In genomic region chr9:96183751-96184150, GRCh38 we compare ENCODE assay signal across 33 cellular contexts.
"Had no signal": no experiment of that assay in that cellular context is flagged by ENCODE, and none has a peak within 500 bp of the region (broad histone marks: within the 10 kb centered on the region; RNA-seq: fewer than 3 reads in every experiment).

No MANE protein-coding gene starts in this region.

- H3K4me2 ChIP-seq: PC-9 had no signal

- ATAC-seq: activated CD8-positive, alpha-beta memory T cell treated with anti-CD3 and anti-CD28 coated beads, Interleukin-2, amount 10 ng/mL, durations not matched to agents 7 days and 5 days; activated naive CD8-positive, alpha-beta T cell treated with anti-CD3 and anti-CD28 coated beads, Interleukin-2, amount 50 U/mL, for 24 hours; K562; Right ventricle myocardium inferior; SK-N-SH treated with all-trans-retinoic acid at 6 μM for 48 hours had no signal

- H3K36me3 ChIP-seq: WERI-Rb-1 had no signal

- H3K4me3 ChIP-seq: K562, PC-9 had no signal

- H3K27ac Mint-ChIP-seq: activated CD4-positive, alpha-beta memory T cell treated with anti-CD3 and anti-CD28 coated beads, Interleukin-2, amount 10 ng/mL, durations not matched to agents 7 days and 5 days; activated CD8-positive, alpha-beta memory T cell treated with anti-CD3 and anti-CD28 coated beads, Interleukin-2, amount 10 ng/mL, durations not matched to agents 7 days and 5 days; activated naive CD4-positive, alpha-beta T cell treated with anti-CD3 and anti-CD28 coated beads, Interleukin-2, amount 10 ng/mL, durations not matched to agents 7 days and 5 days; activated naive CD8-positive, alpha-beta T cell; activated naive CD8-positive, alpha-beta T cell treated with anti-CD3 and anti-CD28 coated beads, Interleukin-2, amount 50 U/mL, for 24 hours; brain had no signal

- H3K36me3 Mint-ChIP-seq: activated CD8-positive, alpha-beta memory T cell treated with anti-CD3 and anti-CD28 coated beads, Interleukin-2, amount 10 ng/mL, durations not matched to agents 7 days and 5 days; activated naive CD4-positive, alpha-beta T cell treated with anti-CD3 and anti-CD28 coated beads, Interleukin-2, amount 10 ng/mL, durations not matched to agents 7 days and 5 days; brain had no signal

- H3K27ac ChIP-seq: PC-9, RWPE1, WERI-Rb-1 had no signal

- DNase-seq: activated CD4-positive, alpha-beta memory T cell treated with anti-CD3 and anti-CD28 coated beads, Interleukin-2, amount 10 ng/mL, durations not matched to agents 7 days and 5 days; activated CD4-positive, alpha-beta T cell treated with anti-CD3 and anti-CD28 coated beads for 1 hour; activated CD4-positive, alpha-beta T cell treated with anti-CD3 and anti-CD28 coated beads for 48 hours; activated CD4-positive, CD25-positive, alpha-beta regulatory T cell; activated CD8-positive, alpha-beta memory T cell treated with anti-CD3 and anti-CD28 coated beads for 24 hours; activated CD8-positive, alpha-beta memory T cell treated with anti-CD3 and anti-CD28 coated beads, Interleukin-2, amount 10 ng/mL, durations not matched to agents 7 days and 5 days; activated CD8-positive, alpha-beta memory T cell treated with anti-CD3 and anti-CD28 coated beads, Interleukin-2, amount 50 U/mL, for 48 hours; activated effector memory CD4-positive, alpha-beta T cell treated with Interleukin-2 at 50 U/mL for 16 hours; activated naive CD4-positive, alpha-beta T cell treated with anti-CD3 and anti-CD28 coated beads, Interleukin-2, amount 10 ng/mL, durations not matched to agents 7 days and 5 days; activated naive CD8-positive, alpha-beta T cell treated with anti-CD3 and anti-CD28 coated beads, Interleukin-2, amount 50 U/mL, for 24 hours; activated T-cell treated with anti-CD3 and anti-CD28 coated beads, Interleukin-2, amount 50 U/mL, for 48 hours; anterior cingulate cortex; caudate nucleus; cerebellar nuclear complex; NCI-H1092 treated with DMSO at 0.1 percent for 48 hours; NCI-H1436; NCI-H1694; NCI-H1930; NCI-H2107; NCI-H345; NCI-H69; PC-9; SIG-M5; T-helper 1 cell; T-helper 2 cell; T1000; WERI-Rb-1 had no signal

- H2AFZ ChIP-seq: PC-9 had no signal

- H3K4me1 Mint-ChIP-seq: activated CD4-positive, alpha-beta memory T cell treated with anti-CD3 and anti-CD28 coated beads, Interleukin-2, amount 10 ng/mL, durations not matched to agents 7 days and 5 days; activated naive CD4-positive, alpha-beta T cell treated with anti-CD3 and anti-CD28 coated beads, Interleukin-2, amount 10 ng/mL, durations not matched to agents 7 days and 5 days; activated naive CD8-positive, alpha-beta T cell treated with anti-CD3 and anti-CD28 coated beads, Interleukin-2, amount 50 U/mL, for 24 hours had no signal

- H3K4me3 Mint-ChIP-seq: activated CD4-positive, alpha-beta memory T cell treated with anti-CD3 and anti-CD28 coated beads, Interleukin-2, amount 10 ng/mL, durations not matched to agents 7 days and 5 days; activated CD8-positive, alpha-beta memory T cell treated with anti-CD3 and anti-CD28 coated beads, Interleukin-2, amount 10 ng/mL, durations not matched to agents 7 days and 5 days; activated naive CD4-positive, alpha-beta T cell treated with anti-CD3 and anti-CD28 coated beads, Interleukin-2, amount 10 ng/mL, durations not matched to agents 7 days and 5 days; activated naive CD8-positive, alpha-beta T cell; activated naive CD8-positive, alpha-beta T cell treated with anti-CD3 and anti-CD28 coated beads, Interleukin-2, amount 50 U/mL, for 24 hours; brain had no signal

- H3K9me3 Mint-ChIP-seq: activated CD4-positive, alpha-beta memory T cell treated with anti-CD3 and anti-CD28 coated beads, Interleukin-2, amount 10 ng/mL, durations not matched to agents 7 days and 5 days; activated naive CD4-positive, alpha-beta T cell treated with anti-CD3 and anti-CD28 coated beads, Interleukin-2, amount 10 ng/mL, durations not matched to agents 7 days and 5 days had no signal
